Comparison of ENCODE assay signal across 9 cellular contexts in the genomic region with DNA sequence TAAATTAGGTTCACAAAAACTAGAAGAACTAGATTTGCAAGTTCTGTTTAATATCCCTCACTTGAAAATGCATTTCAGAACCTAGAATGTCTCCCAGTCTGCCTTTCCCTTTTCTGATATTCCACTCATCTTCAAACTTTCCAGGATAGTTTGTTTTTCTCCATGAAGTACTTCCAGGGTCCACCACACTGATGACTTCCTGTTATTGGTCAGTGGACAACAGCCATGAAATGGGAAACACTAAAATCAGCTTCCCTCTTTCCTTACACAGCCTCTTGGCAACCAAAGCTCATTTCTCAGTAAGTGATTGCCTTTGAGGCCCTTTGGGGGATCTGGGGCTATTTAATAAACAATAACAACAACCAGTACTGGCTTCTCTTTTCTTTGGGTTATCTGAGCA.
DNase-seq lines count a peak whose midpoint lies in the region; TF ChIP-seq lines count a peak whose summit lies in the region.
"Had no signal": no experiment of that assay in that cellular context is flagged by ENCODE, and none has a peak within 500 bp of the region (broad histone marks: within the 10 kb centered on the region; RNA-seq: fewer than 3 reads in every experiment).

No MANE protein-coding gene starts in this region.

- H3K4me2 ChIP-seq in smooth muscle cell (peak overlapping the region; percentile 68), GM23248 (ENCODE audit: unreplicated experiment) (no peak overlapping the region)

- H3K27me3 Mint-ChIP-seq in T-helper 1 cell treated with Interleukin-12 subunit alpha and Interleukin-12 subunit beta and Interleukin-4 antibody, amounts not matched to agents 30 μg/mL and 1 μg/mL, for 36 hours (ENCODE audit: low read depth), result no peaks in the 10 kb centered on the region
- no peaks in the 10 kb centered on the region for H3K27me3 Mint-ChIP-seq in dendritic cell treated with granulocyte-macrophage colony-stimulating factor and Interleukin-4, amounts not matched to agents 40 ng/mL and 50 ng/mL, for 4 days

- DNase-seq in T-helper 1 cell (no peak), NB4 (ENCODE audit: low read depth) (peak; percentile 33), smooth muscle cell (lab: John Stamatoyannopoulos, UW; ENCODE audit: unreplicated experiment) (no peak), activated gamma-delta T cell treated with Interleukin-2 at 50 U/mL for 16 hours (no peak), GM23248 (no peak), NCI-H1694 treated with DMSO at 0.1 percent for 48 hours (lab: John Stamatoyannopoulos, UW) (no peak)
- DNase-seq: stimulated activated CD4-positive, alpha-beta T cell treated with anti-CD3 and anti-CD28 coated beads, Interleukin-4, amount 100 ng/mL, for 4 hours had no signal

- H3K9ac ChIP-seq in smooth muscle cell (ENCODE audit: low read depth) (no peak overlapping the region), GM23248 (no peak overlapping the region)

- peaks cover 73% of the 10 kb centered on the region for H3K79me2 ChIP-seq in smooth muscle cell (ENCODE audit: low read depth)
- peaks cover 12% of the 10 kb centered on the region; the same call in 1 of the 2 replicates for H3K79me2 ChIP-seq in GM23248 (ENCODE audit: insufficient read depth)

- H3K27me3 ChIP-seq in smooth muscle cell (ENCODE audit: low read depth) (no peaks in the 10 kb centered on the region), GM23248 (replicated peaks; ENCODE audit: insufficient read depth) (no peaks in the 10 kb centered on the region)

- H2AFZ ChIP-seq in smooth muscle cell (ENCODE audit: low read depth), result no peak overlapping the region
- no peak overlapping the region for H2AFZ ChIP-seq in GM23248

- H3K36me3 ChIP-seq in smooth muscle cell (ENCODE audit: low read depth) (no peaks in the 10 kb centered on the region), GM23248 (ENCODE audit: low read depth) (no peaks in the 10 kb centered on the region)

- no peaks in the 10 kb centered on the region for H3K9me3 Mint-ChIP-seq in T-helper 1 cell treated with Interleukin-12 subunit alpha and Interleukin-12 subunit beta and Interleukin-4 antibody, amounts not matched to agents 30 μg/mL and 1 μg/mL, for 36 hours
- no peaks in the 10 kb centered on the region for H3K9me3 Mint-ChIP-seq in dendritic cell treated with granulocyte-macrophage colony-stimulating factor and Interleukin-4, amounts not matched to agents 40 ng/mL and 50 ng/mL, for 4 days

- H3K9me2 ChIP-seq in GM23248 (ENCODE audit: insufficient read depth), result no peaks in the 10 kb centered on the region

- peak overlapping the region; percentile 52 for H3K27ac ChIP-seq in smooth muscle cell (ENCODE audit: low read depth)
- no peak overlapping the region for H3K27ac ChIP-seq in GM23248

- H4K20me1 ChIP-seq in smooth muscle cell (ENCODE audit: low read depth), result peaks cover 25% of the 10 kb centered on the region
- H4K20me1 ChIP-seq in GM23248 (ENCODE audit: insufficient read depth), result no peaks in the 10 kb centered on the region

- no peak for TF ChIP-seq POLR2A in NB4 (IDR thresholded peaks at IDR 0.05; ENCODE audit: extremely low read depth, insufficient read length)

- H3K36me3 Mint-ChIP-seq in T-helper 1 cell treated with Interleukin-12 subunit alpha and Interleukin-12 subunit beta and Interleukin-4 antibody, amounts not matched to agents 30 μg/mL and 1 μg/mL, for 36 hours (ENCODE audit: low read depth), result peaks cover 20% of the 10 kb centered on the region
- peaks cover 20% of the 10 kb centered on the region for H3K36me3 Mint-ChIP-seq in dendritic cell treated with granulocyte-macrophage colony-stimulating factor and Interleukin-4, amounts not matched to agents 40 ng/mL and 50 ng/mL, for 4 days (ENCODE audit: low read depth)

- H3K9me3 ChIP-seq in smooth muscle cell (replicated peaks; ENCODE audit: low read depth), result no peaks in the 10 kb centered on the region
- H3K9me3 ChIP-seq in GM23248 (ENCODE audit: low read depth), result no peaks in the 10 kb centered on the region

- in situ Hi-C loops in GM23248 (cut with MboI), result no loop called here

- intact Hi-C loops in dendritic cell treated with granulocyte-macrophage colony-stimulating factor and Interleukin-4, amounts not matched to agents 40 ng/mL and 50 ng/mL, for 4 days (cut with micrococcal nuclease), result loop anchor here (5.0 kb wide), 1 partner anchor 70 kb away; a partner anchor contains a TSS

- H3F3A ChIP-seq in smooth muscle cell (ENCODE audit: low read depth) (peaks cover 20% of the 10 kb centered on the region), GM23248 (ENCODE audit: insufficient read depth) (peaks cover 4% of the 10 kb centered on the region; the same call in 1 of the 2 replicates)

- H3K4me3 ChIP-seq in NB4 (ENCODE audit: low read depth, low read length) (no peak overlapping the region), smooth muscle cell (no peak overlapping the region), GM23248 (no peak overlapping the region)

- peak overlapping the region; percentile 44 for H3K4me3 Mint-ChIP-seq in T-helper 1 cell treated with Interleukin-12 subunit alpha and Interleukin-12 subunit beta and Interleukin-4 antibody, amounts not matched to agents 30 μg/mL and 1 μg/mL, for 36 hours
- H3K4me3 Mint-ChIP-seq in dendritic cell treated with granulocyte-macrophage colony-stimulating factor and Interleukin-4, amounts not matched to agents 40 ng/mL and 50 ng/mL, for 4 days, result no peak overlapping the region

- H3K4me1 ChIP-seq in smooth muscle cell (ENCODE audit: low read depth) (peaks cover 52% of the 10 kb centered on the region), GM23248 (ENCODE audit: insufficient read depth) (peaks cover 7% of the 10 kb centered on the region)

- peaks cover 79% of the 10 kb centered on the region for H3K4me1 Mint-ChIP-seq in T-helper 1 cell treated with Interleukin-12 subunit alpha and Interleukin-12 subunit beta and Interleukin-4 antibody, amounts not matched to agents 30 μg/mL and 1 μg/mL, for 36 hours (ENCODE audit: low read depth)
- H3K4me1 Mint-ChIP-seq in dendritic cell treated with granulocyte-macrophage colony-stimulating factor and Interleukin-4, amounts not matched to agents 40 ng/mL and 50 ng/mL, for 4 days (ENCODE audit: low read depth), result peaks cover 76% of the 10 kb centered on the region

- peak overlapping the region; percentile 83 for H3K27ac Mint-ChIP-seq in T-helper 1 cell treated with Interleukin-12 subunit alpha and Interleukin-12 subunit beta and Interleukin-4 antibody, amounts not matched to agents 30 μg/mL and 1 μg/mL, for 36 hours
- H3K27ac Mint-ChIP-seq in dendritic cell treated with granulocyte-macrophage colony-stimulating factor and Interleukin-4, amounts not matched to agents 40 ng/mL and 50 ng/mL, for 4 days, result peak overlapping the region; percentile 75

- TF ChIP-seq CTCF in NB4 (IDR thresholded peaks at IDR 0.05; ENCODE audit: low read depth, low read length) (no peak), smooth muscle cell (IDR thresholded peaks at IDR 0.05; ENCODE audit: borderline replicate concordance, insufficient read depth, poor library complexity, severe bottlenecking) (no peak)
